11 cellular contexts compared by ENCODE assay signal in genomic region chr1:225754940-225755635, GRCh38. TPM values are rescaled to one million over a fixed set of nuclear protein-coding genes. Genes with fewer than 3 reads are reported as not detected.
DNase-seq lines count a peak whose midpoint lies in the region; TF ChIP-seq lines count a peak whose summit lies in the region.
"Had no signal": no experiment of that assay in that cellular context is flagged by ENCODE, and none has a peak within 500 bp of the region (broad histone marks: within the 10 kb centered on the region; RNA-seq: fewer than 3 reads in every experiment).

No MANE protein-coding gene starts in this region.

- H2BK15ac ChIP-seq in mesenchymal stem cell (ENCODE audit: low read depth, poor library complexity, severe bottlenecking): peak overlapping the region; percentile 49

- no peak overlapping the region for H3K4ac ChIP-seq in mesenchymal stem cell (ENCODE audit: low read depth in 1 of 2, low read length in 2 of 2)

- H3K4me2 ChIP-seq in mammary epithelial cell (ENCODE audit: insufficient read depth, low read depth, low read length) (peak overlapping the region; percentile 37), mesenchymal stem cell (ENCODE audit: low read length, poor library complexity, severe bottlenecking) (no peak overlapping the region)

- no peak overlapping the region for H2BK12ac ChIP-seq in mesenchymal stem cell (ENCODE audit: low read length in 2 of 2)

- H2BK120ac ChIP-seq in mesenchymal stem cell (ENCODE audit: low read depth, low read length): no peak overlapping the region

- H3K23ac ChIP-seq in mesenchymal stem cell (ENCODE audit: low read length in 2 of 2): no peak overlapping the region

- intact Hi-C loops in mammary epithelial cell (cut with micrococcal nuclease): no loop called here

- no peak overlapping the region for H2BK5ac ChIP-seq in mesenchymal stem cell (ENCODE audit: low read depth, low read length, poor library complexity, severe bottlenecking)

- H2AFZ ChIP-seq in mammary epithelial cell (ENCODE audit: low read depth, low read length): no peak overlapping the region
- no peak overlapping the region for H2AFZ ChIP-seq in mesenchymal stem cell (ENCODE audit: low read depth, low read length)

- TF ChIP-seq CTCF in AG09309 (IDR thresholded peaks at IDR 0.05; ENCODE audit: control insufficient read depth, insufficient read depth, low read depth, low read length, missing control alignments) (no peak), mammary epithelial cell (conservative IDR thresholded peaks at IDR 0.05 in 1 of 2, IDR thresholded peaks at IDR 0.05 in 1 of 2; ENCODE audit: extremely low read depth in 1 of 2, insufficient read depth in 1 of 2, low read depth in 1 of 2, low read length in 2 of 2) (no peak)

- H3K9ac ChIP-seq in mammary epithelial cell (ENCODE audit: insufficient read depth, low read length) (no peak overlapping the region), mesenchymal stem cell (ENCODE audit: low read length) (peak overlapping the region; percentile 70)

- no peaks in the 10 kb centered on the region for H3K79me1 ChIP-seq in mesenchymal stem cell (replicated peaks; ENCODE audit: low read length, poor library complexity, severe bottlenecking)

- dilution Hi-C loops in mammary epithelial cell (cut with HindIII; ENCODE audit: low sequenced_read_pairs): no loop called here

- in situ Hi-C loops in mammary epithelial cell (cut with MboI; ENCODE audit: low sequenced_read_pairs in 2 of 2): loop anchor here in 1 of 2 donors (25.0 kb wide), 1 partner anchor 93 kb away; the partner anchor contains the start of gene ENAH

- no peak overlapping the region for H2AK5ac ChIP-seq in mesenchymal stem cell (ENCODE audit: low read length, severe bottlenecking)

- no peak overlapping the region for H4K91ac ChIP-seq in mesenchymal stem cell (ENCODE audit: low read length)

- H3K9me3 ChIP-seq in MG63 (no peaks in the 10 kb centered on the region), mammary epithelial cell (replicated peaks; ENCODE audit: insufficient read depth, low read length) (no peaks in the 10 kb centered on the region), mesenchymal stem cell (ENCODE audit: control insufficient read depth, low read length) (no peaks in the 10 kb centered on the region)

- H3K27me3 ChIP-seq in MG63: no peaks in the 10 kb centered on the region
- no peaks in the 10 kb centered on the region for H3K27me3 ChIP-seq in mammary epithelial cell (ENCODE audit: insufficient read depth, low read length)
- peaks cover 4 to 15% of the 10 kb centered on the region in 2 experiments for H3K27me3 ChIP-seq in mesenchymal stem cell (ENCODE audit: control insufficient read depth in 1 of 2, insufficient read depth in 1 of 2, low read length in 2 of 2)

- no peaks in the 10 kb centered on the region for H4K20me1 ChIP-seq in mammary epithelial cell (ENCODE audit: insufficient read depth, low read length)

- H3K4me3 ChIP-seq in AG09309 (ENCODE audit: control insufficient read depth, low read depth, low read length) (no peak overlapping the region), MG63 (no peak overlapping the region), mammary epithelial cell (replicated peaks in 1 of 3; ENCODE audit: insufficient read depth in 1 of 3, low read depth in 2 of 3, low read length in 3 of 3) (no peak overlapping the region), mesenchymal stem cell (ENCODE audit: insufficient read depth in 1 of 2, low read depth in 1 of 2, low read length in 2 of 2) (no peak overlapping the region)

- H3K36me3 ChIP-seq in MG63 (no peaks in the 10 kb centered on the region), mammary epithelial cell (ENCODE audit: insufficient read depth, low read length) (no peaks in the 10 kb centered on the region), mesenchymal stem cell (ENCODE audit: control insufficient read depth in 1 of 2, insufficient read depth in 2 of 2, low read depth in 1 of 2, low read length in 2 of 2) (no peaks in the 10 kb centered on the region)

- H3K27ac ChIP-seq in mammary epithelial cell (ENCODE audit: insufficient read depth, low read depth, low read length): no peak overlapping the region
- peak overlapping the region; percentile 21 for H3K27ac ChIP-seq in mesenchymal stem cell (ENCODE audit: low read length, poor library complexity, severe bottlenecking)

- no peaks in the 10 kb centered on the region for H3K79me2 ChIP-seq in mammary epithelial cell (ENCODE audit: insufficient read depth, low read length)

- H3K4me1 ChIP-seq in mammary epithelial cell (ENCODE audit: insufficient read depth, low read length) (peaks cover 13% of the 10 kb centered on the region), mesenchymal stem cell (ENCODE audit: control insufficient read depth, insufficient read depth, low read depth, low read length) (peaks cover 24% of the 10 kb centered on the region)

- H3K18ac ChIP-seq in mesenchymal stem cell (ENCODE audit: low read depth in 1 of 2, low read length in 2 of 2): peak overlapping the region in 1 of 2 experiments; percentile 58

- DNase-seq in AG09309 (ENCODE audit: low read depth) (peak; percentile 88), MG63 (peak; percentile 84), mammary epithelial cell (peak; percentile 77), mesenchymal stem cell (peak; percentile 82), NCI-H2081 treated with DMSO at 0.1 percent for 48 hours (lab: John Stamatoyannopoulos, UW) (no peak), NCI-H1436 treated with DMSO at 0.1 percent for 48 hours (lab: John Stamatoyannopoulos, UW) (no peak), NCI-H1105 treated with DMSO at 0.1 percent for 48 hours (lab: John Stamatoyannopoulos, UW) (no peak)
- DNase-seq in stimulated activated CD4-positive, alpha-beta T cell treated with anti-CD3 and anti-CD28 coated beads, Interleukin-2, amount 100 ng/mL, for 48 hours: no peak
- DNase-seq: DND-41; midbrain; stimulated activated naive CD4-positive, alpha-beta T cell had no signal

- CTCF ChIA-PET in mammary epithelial cell (lab: Charles Lee; ENCODE audit: low non-redundant PET): no interaction called here

- no peak overlapping the region for H4K8ac ChIP-seq in mesenchymal stem cell (ENCODE audit: low read length)

- BruUV-seq in mammary epithelial cell (replicated peaks; lab: Mats Ljungman, UMichigan): no TSS peak

- no peak overlapping the region for H3K14ac ChIP-seq in mesenchymal stem cell (ENCODE audit: low read length in 2 of 2)

- WGBS in mammary epithelial cell (ENCODE audit: low coverage, missing lambda C conversion rate): 64% methylated on average over 4 of the region's 10 CpGs
- 35% methylated on average over 10 of the region's 10 CpGs for WGBS in mesenchymal stem cell

RNA-seq across cellular contexts. Expression of gene SRP9, which starts 22.5 kb away (rescaled TPM):
- 509 and 971 TPM in 2 replicates for total RNA-seq in MG63 (2014; rRNA removed; shearing (Covaris generic); ENCODE audit: low replicate concordance)
- total RNA-seq in mammary epithelial cell: 100 to 1,000 TPM; 164 to 214 TPM
- polyA plus RNA-seq in mammary epithelial cell: 228 TPM
- 74.5 TPM for polyA minus RNA-seq in mammary epithelial cell
- 196 TPM for polyA plus RNA-seq in mesenchymal stem cell (2013, experiment 1 of 2)
- 205 TPM for polyA plus RNA-seq in mesenchymal stem cell (2013, experiment 2 of 2)

RNA-seq across cellular contexts. Expression of gene EPHX1, which starts 54.8 kb away (rescaled TPM):
- total RNA-seq in MG63 (2014; rRNA removed; shearing (Covaris generic); ENCODE audit: low replicate concordance): 80.7 and 111 TPM in 2 replicates
- total RNA-seq in mammary epithelial cell: 10 to 100 TPM; 22.8 to 32.8 TPM
- polyA plus RNA-seq in mammary epithelial cell: 17.6 TPM
- polyA minus RNA-seq in mammary epithelial cell: 15.2 TPM
- polyA plus RNA-seq in mesenchymal stem cell (2013, experiment 1 of 2): 58.9 TPM
- polyA plus RNA-seq in mesenchymal stem cell (2013, experiment 2 of 2): 59.0 TPM

Comparison
In these comparisons a context has a peak if more than half of its experiments do, and no peak if none do; other contexts are left out.
1. DNase-seq: peak in AG09309 (single experiment), MG63 (single experiment), mammary epithelial cell (single experiment) and mesenchymal stem cell (single experiment); none in NCI-H2081 treated with DMSO at 0.1 percent for 48 hours (single experiment), NCI-H1436 treated with DMSO at 0.1 percent for 48 hours (single experiment), stimulated activated CD4-positive, alpha-beta T cell treated with anti-CD3 and anti-CD28 coated beads, Interleukin-2, amount 100 ng/mL, for 48 hours (0 of 2) and NCI-H1105 treated with DMSO at 0.1 percent for 48 hours (single experiment).